In genomic region chr2:20208487-20208882, GRCh38 we compare ENCODE assay signal across 14 cellular contexts. TPM values are rescaled to one million over a fixed set of nuclear protein-coding genes. Genes with fewer than 3 reads are reported as not detected.
A peak's percentile ranks its signal among the peaks of the same experiment; 100 is the strongest.
DNase-seq lines count a peak whose midpoint lies in the region; ATAC-seq and TF ChIP-seq lines count a peak whose summit lies in the region.
"Had no signal": no experiment of that assay in that cellular context is flagged by ENCODE, and none has a peak within 500 bp of the region (broad histone marks: within the 10 kb centered on the region; RNA-seq: fewer than 3 reads in every experiment).

No MANE protein-coding gene starts in this region.

- H4K20me1 ChIP-seq in OCI-LY7 (ENCODE audit: insufficient read depth, low read length) (no peaks in the 10 kb centered on the region), fibroblast of lung (ENCODE audit: control insufficient read depth, extremely low read depth, insufficient read depth, low read length) (no peaks in the 10 kb centered on the region)

- H3K27ac Mint-ChIP-seq in natural killer cell = no peak overlapping the region
- H3K27ac Mint-ChIP-seq: activated CD8-positive, alpha-beta T cell treated with anti-CD3 and anti-CD28 coated beads for 36 hours; CD8-positive, alpha-beta T cell; immature natural killer cell had no signal

- H3K4me3 ChIP-seq in GM12865 (ENCODE audit: low read depth, low read length) (no peak overlapping the region), OCI-LY7 (ENCODE audit: low read depth, low read length, poor library complexity, severe bottlenecking) (no peak overlapping the region), fibroblast of lung (replicated peaks in 1 of 4; ENCODE audit: control extremely low read depth in 1 of 4, insufficient read depth in 1 of 4, low read depth in 3 of 4, low read length in 4 of 4) (no peak overlapping the region), prostate gland (peak overlapping the region in 1 of 2 donors; percentile 0)

- no peaks in the 10 kb centered on the region for H3K79me2 ChIP-seq in OCI-LY7 (ENCODE audit: insufficient read depth, low read depth, low read length)
- H3K79me2 ChIP-seq in fibroblast of lung (ENCODE audit: control insufficient read depth, insufficient read depth, low read length) = no peaks in the 10 kb centered on the region

- H3K27me3 ChIP-seq in fibroblast of lung (ENCODE audit: control insufficient read depth, insufficient read depth, low read length) (no peaks in the 10 kb centered on the region), prostate gland (replicated peaks; ENCODE audit: insufficient read depth) (no peaks in the 10 kb centered on the region)

- no peaks in the 10 kb centered on the region for H3K9me3 Mint-ChIP-seq in natural killer cell
- H3K9me3 Mint-ChIP-seq: activated CD8-positive, alpha-beta T cell treated with anti-CD3 and anti-CD28 coated beads for 36 hours; CD8-positive, alpha-beta T cell; immature natural killer cell had no signal

- H3K27ac ChIP-seq in OCI-LY7 (ENCODE audit: low read depth, low read length, poor library complexity, severe bottlenecking) = no peak overlapping the region
- no peak overlapping the region for H3K27ac ChIP-seq in fibroblast of lung (ENCODE audit: insufficient read depth, low read length)
- peak overlapping the region; percentile 86 to 89 for H3K27ac ChIP-seq in prostate gland

- POLR2A ChIA-PET in OCI-LY7 (lab: Charles Lee) = no interaction called here

- DNase-seq in GM12865 (ENCODE audit: low read depth) (peak; percentile 56), OCI-LY7 (ENCODE audit: low spot score) (peak; percentile 27), fibroblast of lung (ENCODE audit: low read depth in 2 of 2) (no peak), prostate gland (ENCODE audit: low spot score) (no peak), SIG-M5 treated with dmso at 0.1 percent for 504 hours (lab: John Stamatoyannopoulos, UW; ENCODE audit: unreplicated experiment) (no peak), A172 (ENCODE audit: low spot score) (no peak), natural killer cell (no peak), superior temporal gyrus (ENCODE audit: extremely low spot score) (no peak)
- DNase-seq: activated CD8-positive, alpha-beta T cell treated with anti-CD3 and anti-CD28 coated beads for 36 hours; activated naive CD4-positive, alpha-beta T cell; CD8-positive, alpha-beta T cell; cerebellar nuclear complex; immature natural killer cell; NCI-H1436 had no signal

- no peak overlapping the region for H3K4me2 ChIP-seq in OCI-LY7 (ENCODE audit: low read length)
- peak overlapping the region; percentile 40 for H3K4me2 ChIP-seq in fibroblast of lung (ENCODE audit: extremely low read depth, insufficient read depth, low read length)

- no peaks in the 10 kb centered on the region for H3K9me2 ChIP-seq in OCI-LY7 (ENCODE audit: insufficient read depth, low read length)

- no peaks in the 10 kb centered on the region for H3K4me1 Mint-ChIP-seq in natural killer cell

- TF ChIP-seq CTCF in GM12865 (IDR thresholded peaks at IDR 0.05; ENCODE audit: insufficient read depth, low read depth, low read length, missing control alignments) = no peak
- TF ChIP-seq CTCF in OCI-LY7 (conservative IDR thresholded peaks at IDR 0.05; ENCODE audit: low read length) = no peak
- TF ChIP-seq CTCF in fibroblast of lung (conservative IDR thresholded peaks at IDR 0.05 in 1 of 2, IDR thresholded peaks at IDR 0.05 in 1 of 2; ENCODE audit: low read depth in 1 of 2, low read length in 2 of 2) = no peak
- no peak for TF ChIP-seq CTCF in prostate gland (IDR thresholded peaks at IDR 0.05)
- TF ChIP-seq CTCF in natural killer cell (IDR thresholded peaks at IDR 0.05) = no peak

- no peaks in the 10 kb centered on the region for H3K36me3 Mint-ChIP-seq in natural killer cell
- H3K36me3 Mint-ChIP-seq: CD8-positive, alpha-beta T cell; immature natural killer cell had no signal

- CTCF ChIA-PET in OCI-LY7 (lab: Charles Lee; ENCODE audit: unreplicated experiment) = no interaction called here

- TF ChIP-seq POLR2A in prostate gland (IDR thresholded peaks at IDR 0.05) = no peak

- intact Hi-C loops in OCI-LY7 (cut with micrococcal nuclease; ENCODE audit: unreplicated experiment) (no loop called here), prostate gland (cut with DNase I) (no loop called here), natural killer cell (cut with micrococcal nuclease) (no loop called here)

- no peak overlapping the region for H2AFZ ChIP-seq in OCI-LY7 (ENCODE audit: low read length)
- peak overlapping the region; percentile 73 for H2AFZ ChIP-seq in fibroblast of lung (ENCODE audit: low read length)

- H3K9me3 ChIP-seq in OCI-LY7 (ENCODE audit: low read length) (no peaks in the 10 kb centered on the region), fibroblast of lung (ENCODE audit: control insufficient read depth, insufficient read depth, low read depth, low read length) (no peaks in the 10 kb centered on the region), prostate gland (no peaks in the 10 kb centered on the region)

- H3K36me3 ChIP-seq in OCI-LY7 (ENCODE audit: insufficient read depth, low read length) = no peaks in the 10 kb centered on the region
- H3K36me3 ChIP-seq in fibroblast of lung (ENCODE audit: control insufficient read depth, insufficient read depth, low read length) = no peaks in the 10 kb centered on the region
- H3K36me3 ChIP-seq in prostate gland = no peaks in the 10 kb centered on the region

- BruUV-seq in OCI-LY7 (replicated peaks; lab: Mats Ljungman, UMichigan) = no TSS peak

- ATAC-seq in natural killer cell = no peak
- ATAC-seq: activated CD8-positive, alpha-beta T cell treated with anti-CD3 and anti-CD28 coated beads for 36 hours; CD8-positive, alpha-beta T cell had no signal

- no peak overlapping the region for H3K4me3 Mint-ChIP-seq in natural killer cell
- H3K4me3 Mint-ChIP-seq: activated CD8-positive, alpha-beta T cell treated with anti-CD3 and anti-CD28 coated beads for 36 hours; CD8-positive, alpha-beta T cell; immature natural killer cell had no signal

- peaks cover 28% of the 10 kb centered on the region for H3K4me1 ChIP-seq in OCI-LY7 (ENCODE audit: insufficient read depth, low read length, poor library complexity, severe bottlenecking)
- H3K4me1 ChIP-seq in fibroblast of lung (ENCODE audit: control insufficient read depth, extremely low read depth, insufficient read depth, low read length) = peaks cover 2% of the 10 kb centered on the region
- peaks cover 32% of the 10 kb centered on the region for H3K4me1 ChIP-seq in prostate gland (replicated peaks)

- 40% methylated on average over 6 of the region's 6 CpGs for WGBS in prostate gland

- H3K27me3 Mint-ChIP-seq in natural killer cell (ENCODE audit: low read depth in 2 of 2) = no peaks in the 10 kb centered on the region
- H3K27me3 Mint-ChIP-seq: activated CD8-positive, alpha-beta T cell treated with anti-CD3 and anti-CD28 coated beads for 36 hours had no signal

- H3K9ac ChIP-seq in fibroblast of lung (ENCODE audit: insufficient read depth, low read length) = no peak overlapping the region

RNA-seq across cellular contexts. Expression of gene SDC1, which starts 16.4 kb away (rescaled TPM):
- total RNA-seq in OCI-LY7 (2014; rRNA removed; shearing (Covaris generic)) = not detected in 2 replicates
- 0.10 TPM in 1 of 2 replicates, not detected in the other for total RNA-seq in OCI-LY7 (2022)
- 17.5 and 56.8 TPM in 2 replicates for total RNA-seq in fibroblast of lung
- polyA plus RNA-seq in fibroblast of lung = 14.6 and 45.5 TPM in 2 replicates
- polyA plus RNA-seq in fibroblast of lung (2012) = 16.6 and 55.9 TPM in 2 replicates
- polyA minus RNA-seq in fibroblast of lung (ENCODE audit: low replicate concordance) = 16.0 and 27.4 TPM in 2 replicates
- 100 to 1,000 TPM; 103 to 167 TPM for total RNA-seq in prostate gland
- total RNA-seq in A172 (2014; rRNA removed; shearing (Covaris generic)) = 241 and 257 TPM in 2 replicates
- total RNA-seq in natural killer cell = under 1 TPM in 1 of 3 donors, not detected in 2; 0.63 TPM
- total RNA-seq: CD8-positive, alpha-beta T cell had no signal
- polyA plus RNA-seq: immature natural killer cell had no signal

Comparison
In these comparisons a context has a peak if more than half of its experiments do, and no peak if none do; other contexts are left out.
1. DNase-seq: peak in GM12865 (single experiment) and OCI-LY7 (single experiment); none in fibroblast of lung (0 of 2), prostate gland (single experiment), SIG-M5 treated with dmso at 0.1 percent for 504 hours (single experiment), A172 (single experiment), natural killer cell (single experiment) and superior temporal gyrus (single experiment).
2. H3K27ac ChIP-seq: peak in prostate gland (2 of 2); none in OCI-LY7 (single experiment) and fibroblast of lung (single experiment).
3. RNA of gene SDC1, which starts 16.4 kb away (total RNA-seq): 241 to 257 TPM in A172, 103 to 167 TPM in prostate gland and 17.5 to 56.8 TPM in fibroblast of lung; 0.10 TPM in OCI-LY7 and 0.63 TPM in natural killer cell; every median in the first group is over 10 times any median in the second.